In the genomic region with DNA sequence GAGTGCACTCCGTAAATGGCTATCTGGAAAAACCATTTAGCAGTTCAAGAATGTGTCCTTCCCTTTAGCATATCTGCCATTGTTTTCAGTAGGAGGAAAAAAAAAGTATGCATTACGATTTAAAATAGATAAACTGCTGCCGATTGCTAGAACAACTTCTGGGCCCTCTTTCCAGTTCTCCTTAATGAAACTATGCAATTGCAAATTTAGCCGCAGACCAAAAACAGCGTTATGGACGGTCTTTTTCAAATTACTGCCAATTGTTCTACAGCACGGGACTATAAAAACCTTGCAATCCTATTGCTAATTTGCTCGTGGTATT, we compare ENCODE assay signal across 8 cellular contexts. TPM values are rescaled to one million over a fixed set of nuclear protein-coding genes. Genes with fewer than 3 reads are reported as not detected.
DNase-seq lines count a peak whose midpoint lies in the region; ATAC-seq and TF ChIP-seq lines count a peak whose summit lies in the region.

No MANE protein-coding gene starts in this region.

- DNase-seq in SJSA1 (ENCODE audit: low read depth in 1 of 2, low spot score in 2 of 2) (no peak), esophagus squamous epithelium (lab: John Stamatoyannopoulos, UW) (no peak), psoas muscle (no peak), kidney tubule cell (ENCODE audit: low spot score) (no peak), left lobe of liver (ENCODE audit: low spot score) (no peak), iPS-NIHi11 (ENCODE audit: low spot score) (no peak)

- H3K4me1 ChIP-seq in ES-I3 (ENCODE audit: insufficient read depth, low read length): no peaks in the 10 kb centered on the region
- peaks cover 17% of the 10 kb centered on the region for H3K4me1 ChIP-seq in SJSA1 (replicated peaks)
- H3K4me1 ChIP-seq in esophagus squamous epithelium: peaks cover 0 to 29% (median 13%) of the 10 kb centered on the region in 3 donors
- peaks cover 17% of the 10 kb centered on the region for H3K4me1 ChIP-seq in psoas muscle

- no peaks in the 10 kb centered on the region for H3K36me3 ChIP-seq in ES-I3 (ENCODE audit: insufficient read depth, low read length)
- 0 out of 2 replicates have a peak, but pooled peaks cover 4% of the 10 kb centered on the region for H3K36me3 ChIP-seq in SJSA1
- H3K36me3 ChIP-seq in esophagus squamous epithelium: peaks cover 0 to 7% (median 0%) of the 10 kb centered on the region in 3 donors
- peaks cover 0 to 9% of the 10 kb centered on the region in 2 donors for H3K36me3 ChIP-seq in psoas muscle (ENCODE audit: insufficient read depth in 1 of 2, low read depth in 1 of 2)

- H3K9me3 ChIP-seq in ES-I3 (ENCODE audit: control insufficient read depth, insufficient read depth, low read length): no peaks in the 10 kb centered on the region
- no peaks in the 10 kb centered on the region for H3K9me3 ChIP-seq in SJSA1 (replicated peaks)
- H3K9me3 ChIP-seq in esophagus squamous epithelium: no peaks in the 10 kb centered on the region
- H3K9me3 ChIP-seq in psoas muscle: no peaks in the 10 kb centered on the region

- peak overlapping the region; percentile 88 for H3K9ac ChIP-seq in ES-I3 (ENCODE audit: low read depth, low read length)

- peak in 1 of 6 experiments; percentile 16 for TF ChIP-seq CTCF in esophagus squamous epithelium (IDR thresholded peaks at IDR 0.05)
- no peak for TF ChIP-seq CTCF in psoas muscle (IDR thresholded peaks at IDR 0.05)

- H3K4me3 ChIP-seq in SJSA1 (peak overlapping the region; percentile 76), esophagus squamous epithelium (peak overlapping the region; percentile 65 to 84 (median 74)), psoas muscle (peak overlapping the region; percentile 88)

- peak overlapping the region; percentile 93 for H3K27ac ChIP-seq in SJSA1
- peak overlapping the region; percentile 95 to 100 (median 99) for H3K27ac ChIP-seq in esophagus squamous epithelium
- H3K27ac ChIP-seq in psoas muscle: peak overlapping the region; percentile 97

- ATAC-seq in psoas muscle (no peak), HG02642 (IDR thresholded peaks at IDR 0.05; ENCODE audit: poor library complexity, unreplicated experiment) (no peak), left lobe of liver (no peak)

- 0% methylated on average over 8 of the region's 8 CpGs for WGBS in esophagus squamous epithelium, 2 donors
- 0% methylated on average over 8 of the region's 8 CpGs for WGBS in psoas muscle, 3 donors

- TF ChIP-seq POLR2A in esophagus squamous epithelium (IDR thresholded peaks at IDR 0.05): no peak

- intact Hi-C loops in esophagus squamous epithelium (cut with DNase I): loop anchor here (5.0 kb wide), 2 partner anchors 216 to 381 kb away; no protein-coding TSS in a partner anchor
- intact Hi-C loops in psoas muscle (cut with DNase I): loop anchor here in 1 of 2 donors (5.0 kb wide), 1 partner anchor 216 kb away; no protein-coding TSS in a partner anchor

- H3K27me3 ChIP-seq in SJSA1 (replicated peaks) (no peaks in the 10 kb centered on the region), esophagus squamous epithelium (no peaks in the 10 kb centered on the region), psoas muscle (ENCODE audit: insufficient read depth in 3 of 3, low read length in 2 of 3) (no peaks in the 10 kb centered on the region)

RNA-seq across cellular contexts. Expression of gene CAMK2D, which starts 1.3 kb away (rescaled TPM):
- total RNA-seq in SJSA1 (2014; rRNA removed; shearing (Covaris generic)): 42.7 and 42.8 TPM in 2 replicates
- total RNA-seq in esophagus squamous epithelium (10 to 100 TPM; 30.7 to 47.7 (median 38.2) TPM), psoas muscle (100 to 1,000 TPM in 3 of 4 donors, 10 to 100 TPM in 1; 83.8 to 183 (median 145) TPM), left lobe of liver (19.3 TPM)
- 10 to 100 TPM; 41.2 to 53.9 (median 44.1) TPM for polyA plus RNA-seq in psoas muscle
